In the genomic region with DNA sequence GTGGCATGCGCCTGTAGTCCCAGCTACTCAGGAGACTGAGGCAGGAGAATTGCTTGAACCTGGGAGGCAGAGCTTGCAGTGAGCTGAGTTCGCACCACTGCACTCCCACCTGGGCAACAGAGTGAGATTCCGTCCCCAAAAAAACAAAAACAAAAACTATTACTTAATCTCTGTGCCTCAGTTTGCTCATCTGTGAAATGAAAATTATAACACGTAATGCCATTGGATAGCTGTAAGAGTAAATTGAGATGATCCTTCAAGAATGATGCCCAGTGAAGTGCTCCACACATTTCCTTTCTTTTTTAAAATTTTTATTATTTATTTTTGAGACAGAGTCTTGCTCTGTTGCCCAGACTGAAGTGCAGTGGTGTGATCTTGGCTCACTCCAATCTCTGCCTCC, we compare ENCODE assay signal across 7 cellular contexts. TPM values are rescaled to one million over a fixed set of nuclear protein-coding genes. Genes with fewer than 3 reads are reported as not detected.
"Had no signal": no experiment of that assay in that cellular context is flagged by ENCODE, and none has a peak within 500 bp of the region (broad histone marks: within the 10 kb centered on the region; RNA-seq: fewer than 3 reads in every experiment).

No MANE protein-coding gene starts in this region.

RNA-seq across cellular contexts. Expression of gene TMEM145, which starts 26.8 kb away (rescaled TPM):
- total RNA-seq: subcutaneous adipose tissue, thoracic aorta, transverse colon, urinary bladder, vagina had no signal

RNA-seq across cellular contexts. Expression of gene PRR19, which starts 38.0 kb away (rescaled TPM):
- total RNA-seq: stomach, thoracic aorta, urinary bladder, vagina had no signal

RNA-seq across cellular contexts. Expression of gene CNFN, which starts 50.2 kb away (rescaled TPM):
- total RNA-seq: temporal lobe, thoracic aorta, urinary bladder had no signal
